1 cellular context compared by ENCODE assay signal in the genomic region with DNA sequence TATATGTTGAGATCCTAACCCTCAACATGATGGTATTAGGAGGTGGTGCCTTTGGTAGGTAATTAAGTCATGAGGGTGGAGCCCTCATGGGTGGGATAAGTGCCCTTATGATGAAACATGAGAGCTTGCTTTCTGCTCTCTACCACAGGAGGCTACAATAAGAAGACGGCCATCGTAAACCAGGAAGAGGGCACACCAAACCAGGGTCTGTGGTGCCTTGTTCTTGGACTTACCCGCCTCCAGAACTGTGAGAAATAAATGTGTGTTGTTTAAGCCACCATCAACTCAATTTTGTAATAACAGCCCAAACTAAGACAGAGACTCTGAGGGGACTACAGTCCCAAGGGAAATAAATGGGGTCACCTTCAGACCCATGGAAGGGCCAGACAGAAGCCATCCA.
TF ChIP-seq lines count a peak whose summit lies in the region.

No MANE protein-coding gene starts in this region.

TF ChIP-seq in HepG2, 621 proteins besides CTCF, POLR2A, EP300 and RAD21:
- no peak for TF ChIP-seq GTF3A (CRISPR knock-in tag; conservative IDR thresholded peaks at IDR 0.05)
- TF ChIP-seq, protein P1, sequence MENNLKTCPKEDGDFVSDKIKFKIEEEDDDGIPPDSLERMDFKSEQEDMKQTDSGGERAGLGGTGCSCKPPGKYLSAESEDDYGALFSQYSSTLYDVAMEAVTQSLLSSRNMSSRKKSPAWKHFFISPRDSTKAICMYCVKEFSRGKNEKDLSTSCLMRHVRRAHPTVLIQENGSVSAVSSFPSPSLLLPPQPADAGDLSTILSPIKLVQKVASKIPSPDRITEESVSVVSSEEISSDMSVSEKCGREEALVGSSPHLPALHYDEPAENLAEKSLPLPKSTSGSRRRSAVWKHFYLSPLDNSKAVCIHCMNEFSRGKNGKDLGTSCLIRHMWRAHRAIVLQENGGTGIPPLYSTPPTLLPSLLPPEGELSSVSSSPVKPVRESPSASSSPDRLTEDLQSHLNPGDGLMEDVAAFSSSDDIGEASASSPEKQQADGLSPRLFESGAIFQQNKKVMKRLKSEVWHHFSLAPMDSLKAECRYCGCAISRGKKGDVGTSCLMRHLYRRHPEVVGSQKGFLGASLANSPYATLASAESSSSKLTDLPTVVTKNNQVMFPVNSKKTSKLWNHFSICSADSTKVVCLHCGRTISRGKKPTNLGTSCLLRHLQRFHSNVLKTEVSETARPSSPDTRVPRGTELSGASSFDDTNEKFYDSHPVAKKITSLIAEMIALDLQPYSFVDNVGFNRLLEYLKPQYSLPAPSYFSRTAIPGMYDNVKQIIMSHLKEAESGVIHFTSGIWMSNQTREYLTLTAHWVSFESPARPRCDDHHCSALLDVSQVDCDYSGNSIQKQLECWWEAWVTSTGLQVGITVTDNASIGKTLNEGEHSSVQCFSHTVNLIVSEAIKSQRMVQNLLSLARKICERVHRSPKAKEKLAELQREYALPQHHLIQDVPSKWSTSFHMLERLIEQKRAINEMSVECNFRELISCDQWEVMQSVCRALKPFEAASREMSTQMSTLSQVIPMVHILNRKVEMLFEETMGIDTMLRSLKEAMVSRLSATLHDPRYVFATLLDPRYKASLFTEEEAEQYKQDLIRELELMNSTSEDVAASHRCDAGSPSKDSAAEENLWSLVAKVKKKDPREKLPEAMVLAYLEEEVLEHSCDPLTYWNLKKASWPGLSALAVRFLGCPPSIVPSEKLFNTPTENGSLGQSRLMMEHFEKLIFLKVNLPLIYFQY (CRISPR knock-in tag; IDR thresholded peaks at IDR 0.05; ENCODE audit: borderline replicate concordance): no peak
- TF ChIP-seq HDAC2 (CRISPR knock-in tag; IDR thresholded peaks at IDR 0.05): no peak
- peak; percentile 99 for TF ChIP-seq ZNF564 (CRISPR knock-in tag; IDR thresholded peaks at IDR 0.05)
- peak; percentile 88 for TF ChIP-seq ZNF264 (CRISPR knock-in tag; IDR thresholded peaks at IDR 0.05)
TF ChIP-seq in HepG2: peak in this region for 2.
